ENCODE assay signal across 22 cellular contexts in the genomic region with DNA sequence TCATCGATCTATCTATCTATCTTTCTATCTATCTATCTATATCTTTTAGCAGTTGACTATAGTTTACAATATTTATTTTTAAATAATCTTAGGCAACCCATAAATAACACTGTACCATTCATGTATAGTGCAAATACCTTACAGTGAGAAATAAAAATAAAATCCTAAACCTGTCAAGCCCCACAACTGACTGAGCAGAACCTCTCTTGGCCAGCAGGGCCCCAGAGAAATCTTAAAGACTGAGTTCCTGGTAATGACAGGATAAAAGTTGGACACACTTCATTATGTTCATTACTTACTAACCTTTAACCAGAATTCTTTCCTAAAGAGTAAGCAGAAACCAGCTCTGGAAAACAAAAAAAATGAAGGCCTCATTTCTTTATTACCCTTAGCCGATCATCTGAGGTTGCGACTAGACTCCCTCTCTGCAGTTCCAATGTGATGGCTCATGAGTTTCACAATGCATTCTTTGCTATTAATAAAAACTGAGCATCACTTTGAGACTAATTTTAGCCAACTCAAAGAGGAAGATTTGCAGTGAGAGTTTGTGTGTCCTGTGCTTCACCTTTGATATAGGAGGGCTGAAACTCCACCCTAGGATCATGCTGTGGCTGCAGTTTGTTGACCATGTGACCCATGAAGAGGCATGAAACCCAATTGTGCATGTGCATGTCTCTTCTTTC.
DNase-seq lines count a peak whose midpoint lies in the region; ATAC-seq and TF ChIP-seq lines count a peak whose summit lies in the region.
"Had no signal": no experiment of that assay in that cellular context is flagged by ENCODE, and none has a peak within 500 bp of the region (broad histone marks: within the 10 kb centered on the region; RNA-seq: fewer than 3 reads in every experiment).

No MANE protein-coding gene starts in this region.

- TF ChIP-seq CTCF in sigmoid colon (IDR thresholded peaks at IDR 0.05), result no peak

- peak overlapping the region; percentile 11 for H3K27ac ChIP-seq in caudate nucleus (ENCODE audit: low read depth, low read length)
- peak overlapping the region; percentile 78 for H3K27ac ChIP-seq in right cardiac atrium (ENCODE audit: low read length)
- peak overlapping the region in 3 of 4 donors; percentile 37 to 68 (median 42) for H3K27ac ChIP-seq in sigmoid colon
- H3K27ac ChIP-seq: adrenal gland, suprapubic skin had no signal

- 72% methylated on average over 3 of the region's 3 CpGs for WGBS in right cardiac atrium
- WGBS in sigmoid colon, 2 donors, result 94 to 95% methylated on average over 3 of the region's 3 CpGs

- no peak for TF ChIP-seq POLR2A in sigmoid colon (IDR thresholded peaks at IDR 0.05)

- ATAC-seq in right cardiac atrium, result peak; percentile 71 to 90
- ATAC-seq: activated CD8-positive, alpha-beta memory T cell treated with anti-CD3 and anti-CD28 coated beads, Interleukin-2, amount 10 ng/mL, durations not matched to agents 7 days and 5 days; naive thymus-derived CD8-positive, alpha-beta T cell; T-cell had no signal

- TF ChIP-seq EP300 in sigmoid colon (IDR thresholded peaks at IDR 0.05), result no peak

- no peaks in the 10 kb centered on the region for H3K27me3 ChIP-seq in right cardiac atrium (ENCODE audit: control insufficient read depth, insufficient read depth)
- H3K27me3 ChIP-seq in sigmoid colon, result no peaks in the 10 kb centered on the region
- H3K27me3 ChIP-seq: adrenal gland, suprapubic skin had no signal

- H3K9me3 ChIP-seq in right cardiac atrium (ENCODE audit: control insufficient read depth, low read length), result no peaks in the 10 kb centered on the region
- H3K9me3 ChIP-seq in sigmoid colon, result no peaks in the 10 kb centered on the region
- H3K9me3 ChIP-seq: adrenal gland, suprapubic skin had no signal

- peak; percentile 5 for DNase-seq in M059J (ENCODE audit: low read depth)
- peak in 4 of 61 donors; percentile 1 to 23 (median 3) for DNase-seq in caudate nucleus (lab: John Stamatoyannopoulos, UW)
- no peak for DNase-seq in right cardiac atrium
- no peak for DNase-seq in sigmoid colon
- DNase-seq in activated CD4-positive, CD25-positive, alpha-beta regulatory T cell treated with anti-CD3 and anti-CD28 coated beads, Interleukin-2, amount 50 U/mL, for 72 hours, result no peak
- DNase-seq in NCI-H1092 treated with DMSO at 0.1 percent for 48 hours (lab: John Stamatoyannopoulos, UW), result no peak
- DNase-seq in NCI-H2107 (lab: John Stamatoyannopoulos, UW), result no peak
- DNase-seq in NCI-H2171 treated with DMSO at 0.1 percent for 48 hours (lab: John Stamatoyannopoulos, UW), result no peak
- DNase-seq: activated CD4-positive, alpha-beta T cell treated with anti-CD3 and anti-CD28 coated beads for 48 hours; activated CD8-positive, alpha-beta memory T cell treated with anti-CD3 and anti-CD28 coated beads, Interleukin-2, amount 10 ng/mL, durations not matched to agents 7 days and 5 days; activated effector memory CD4-positive, alpha-beta T cell treated with Interleukin-2 at 50 U/mL for 16 hours; adrenal gland; CD4-positive, alpha-beta memory T cell; DND-41; effector memory CD4-positive, alpha-beta T cell; HFFc6; naive thymus-derived CD8-positive, alpha-beta T cell; NCI-H1930; NCI-H524; SIG-M5; T-cell had no signal

- intact Hi-C loops in right cardiac atrium (cut with DNase I) (no loop called here), sigmoid colon (cut with DNase I) (no loop called here)

- H3K4me3 ChIP-seq in right cardiac atrium (ENCODE audit: low read length) (no peak overlapping the region), sigmoid colon (no peak overlapping the region)
- H3K4me3 ChIP-seq: adrenal gland, suprapubic skin had no signal

- H3K4me1 ChIP-seq in right cardiac atrium (ENCODE audit: control insufficient read depth, insufficient read depth, low read length), result no peaks in the 10 kb centered on the region
- H3K4me1 ChIP-seq in sigmoid colon, result peaks cover 0 to 22% (median 11%) of the 10 kb centered on the region in 4 donors
- H3K4me1 ChIP-seq: adrenal gland, suprapubic skin had no signal

- H3K36me3 ChIP-seq in sigmoid colon, result no peaks in the 10 kb centered on the region
- H3K36me3 ChIP-seq: adrenal gland, suprapubic skin had no signal

Comparison
In these comparisons a context has a peak if more than half of its experiments do, and no peak if none do; other contexts are left out.
1. H3K27ac ChIP-seq: peak in every context shown above with its lines; median percentile 78 in right cardiac atrium; 42 in sigmoid colon; 11 in caudate nucleus.